29 cellular contexts compared by ENCODE assay signal in the genomic region with DNA sequence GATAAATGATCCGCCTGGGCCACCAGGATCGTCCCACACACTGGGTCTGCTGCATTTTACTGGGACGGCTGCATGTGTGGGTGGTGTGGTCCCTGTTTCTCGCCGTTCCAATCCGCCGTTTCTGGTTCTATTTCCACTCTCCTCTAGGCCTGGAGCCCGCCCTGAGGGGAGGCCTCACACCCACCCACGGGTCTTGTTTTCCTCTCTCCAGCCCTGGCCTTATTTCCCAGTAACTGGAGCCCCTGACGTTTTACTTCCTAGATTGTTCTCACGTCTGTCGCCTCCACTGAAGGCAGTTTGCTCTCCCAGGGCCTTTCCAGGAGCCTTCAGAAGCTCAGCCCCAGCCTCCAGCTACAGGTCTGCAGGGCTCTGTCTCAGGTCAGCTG. TPM values are rescaled to one million over a fixed set of nuclear protein-coding genes. Genes with fewer than 3 reads are reported as not detected.
DNase-seq lines count a peak whose midpoint lies in the region; ATAC-seq and TF ChIP-seq lines count a peak whose summit lies in the region.
"Had no signal": no experiment of that assay in that cellular context is flagged by ENCODE, and none has a peak within 500 bp of the region (broad histone marks: within the 10 kb centered on the region; RNA-seq: fewer than 3 reads in every experiment).

No MANE protein-coding gene starts in this region.

- no peak overlapping the region for H3K4me3 ChIP-seq in HEK293 (ENCODE audit: low read depth, low read length)
- H3K4me3 ChIP-seq in choroid plexus epithelial cell (ENCODE audit: low read depth, low read length): no peak overlapping the region
- H3K4me3 ChIP-seq in neural progenitor cell: no peak overlapping the region
- no peak overlapping the region for H3K4me3 ChIP-seq in testis
- H3K4me3 ChIP-seq: ascending aorta, cardiac muscle cell, left ventricle myocardium inferior, tibial nerve had no signal

- H3K36me3 ChIP-seq in HEK293 (ENCODE audit: control insufficient read depth in 2 of 2, insufficient read depth in 1 of 2, low read length in 2 of 2) (no peaks in the 10 kb centered on the region), neural progenitor cell (no peaks in the 10 kb centered on the region), testis (ENCODE audit: low read depth, missing control alignments) (no peaks in the 10 kb centered on the region)
- H3K36me3 ChIP-seq: ascending aorta, cardiac muscle cell, left ventricle myocardium inferior, tibial nerve had no signal

- no peak overlapping the region for H3K9ac ChIP-seq in neural progenitor cell

- H2AFZ ChIP-seq in neural progenitor cell (replicated peaks): no peak overlapping the region

- WGBS in testis, 2 donors: 39 to 42% methylated on average over 12 of the region's 12 CpGs

- H3K4me1 ChIP-seq in HEK293 (ENCODE audit: control insufficient read depth, insufficient read depth, low read length): no peaks in the 10 kb centered on the region
- peaks cover 5% of the 10 kb centered on the region for H3K4me1 ChIP-seq in neural progenitor cell
- H3K4me1 ChIP-seq in testis: no peaks in the 10 kb centered on the region
- H3K4me1 ChIP-seq: ascending aorta, left ventricle myocardium inferior had no signal

- H3K4me1 Mint-ChIP-seq in neural progenitor cell: peaks cover 11% of the 10 kb centered on the region
- H3K4me1 Mint-ChIP-seq in stimulated activated naive CD8-positive, alpha-beta T cell treated with anti-CD3 and anti-CD28 coated beads, Interleukin-15, amount 100 ng/mL, for 72 hours: no peaks in the 10 kb centered on the region
- H3K4me1 Mint-ChIP-seq: CD14-positive monocyte, T-cell had no signal

- H3K27ac ChIP-seq in HEK293 (ENCODE audit: extremely low read depth, low read depth, low read length) (no peak overlapping the region), neural progenitor cell (no peak overlapping the region), testis (peak overlapping the region; percentile 24 to 36)
- H3K27ac ChIP-seq: ascending aorta, cardiac muscle cell, left ventricle myocardium inferior had no signal

- H3K27me3 ChIP-seq in neural progenitor cell (no peaks in the 10 kb centered on the region), testis (no peaks in the 10 kb centered on the region)
- H3K27me3 ChIP-seq: ascending aorta, cardiac muscle cell, tibial nerve had no signal

- TF ChIP-seq CTCF in HEK293 (tag by site-specific recombination; IDR thresholded peaks at IDR 0.05) (no peak), choroid plexus epithelial cell (conservative IDR thresholded peaks at IDR 0.05; ENCODE audit: low read depth, low read length) (no peak), neural progenitor cell (IDR thresholded peaks at IDR 0.05) (no peak), testis (IDR thresholded peaks at IDR 0.05) (no peak)

- intact Hi-C loops in testis (cut with DNase I; ENCODE audit: low total_unique reads): no loop called here

- TF ChIP-seq POLR2A in testis (IDR thresholded peaks at IDR 0.05): no peak

- H3K4me3 Mint-ChIP-seq in neural progenitor cell: no peak overlapping the region
- no peak overlapping the region for H3K4me3 Mint-ChIP-seq in stimulated activated naive CD8-positive, alpha-beta T cell treated with anti-CD3 and anti-CD28 coated beads, Interleukin-15, amount 100 ng/mL, for 72 hours
- H3K4me3 Mint-ChIP-seq: activated naive CD8-positive, alpha-beta T cell treated with anti-CD3 and anti-CD28 coated beads, Interleukin-2, amount 10 ng/mL, durations not matched to agents 7 days and 5 days; activated T-cell treated with anti-CD3 and anti-CD28 coated beads, Interleukin-2, amount 50 U/mL, for 24 hours; CD14-positive monocyte; dendritic cell treated with granulocyte-macrophage colony-stimulating factor and Interleukin-4, amounts not matched to agents 40 ng/mL and 50 ng/mL, for 4 days; naive B cell; T-cell had no signal

- POLR2A ChIA-PET in HEK293 (lab: Yijun Ruan, JAX): no interaction called here

- H3K9me3 Mint-ChIP-seq in neural progenitor cell: no peaks in the 10 kb centered on the region
- H3K9me3 Mint-ChIP-seq in stimulated activated naive CD8-positive, alpha-beta T cell treated with anti-CD3 and anti-CD28 coated beads, Interleukin-15, amount 100 ng/mL, for 72 hours: no peaks in the 10 kb centered on the region
- H3K9me3 Mint-ChIP-seq: activated naive CD8-positive, alpha-beta T cell treated with anti-CD3 and anti-CD28 coated beads, Interleukin-2, amount 10 ng/mL, durations not matched to agents 7 days and 5 days; activated T-cell treated with anti-CD3 and anti-CD28 coated beads, Interleukin-2, amount 50 U/mL, for 24 hours; dendritic cell treated with granulocyte-macrophage colony-stimulating factor and Interleukin-4, amounts not matched to agents 40 ng/mL and 50 ng/mL, for 4 days; T-cell had no signal

- H4K20me1 ChIP-seq in neural progenitor cell (ENCODE audit: low read depth): no peaks in the 10 kb centered on the region

- DNase-seq in choroid plexus epithelial cell (ENCODE audit: low read depth) (peak; percentile 5), neural progenitor cell (ENCODE audit: low spot score) (no peak), testis (no peak), DMS79 (lab: John Stamatoyannopoulos, UW) (no peak), kidney glomerular epithelial cell (lab: John Stamatoyannopoulos, UW) (no peak)
- DNase-seq in stimulated activated naive CD8-positive, alpha-beta T cell treated with anti-CD3 and anti-CD28 coated beads, Interleukin-15, amount 100 ng/mL, for 72 hours: no peak
- DNase-seq: activated CD4-positive, CD25-positive, alpha-beta regulatory T cell; activated gamma-delta T cell treated with Interleukin-2 at 50 U/mL for 16 hours; activated T-cell treated with anti-CD3 and anti-CD28 coated beads, Interleukin-2, amount 50 U/mL, for 24 hours; DMS53; glutamatergic neuron; HCEC 1CT; left ventricle myocardium inferior; naive B cell; NCI-H146; NCI-H82; T-cell had no signal

- H3K9me3 ChIP-seq in HEK293 (ENCODE audit: control insufficient read depth, insufficient read depth, low read depth, low read length) (no peaks in the 10 kb centered on the region), neural progenitor cell (ENCODE audit: low read depth) (no peaks in the 10 kb centered on the region), testis (no peaks in the 10 kb centered on the region)
- H3K9me3 ChIP-seq: ascending aorta, Caco-2, left ventricle myocardium inferior had no signal

- H3K4me2 ChIP-seq in neural progenitor cell: no peak overlapping the region

- H3K27ac Mint-ChIP-seq in neural progenitor cell: peak overlapping the region; percentile 33
- no peak overlapping the region for H3K27ac Mint-ChIP-seq in stimulated activated naive CD8-positive, alpha-beta T cell treated with anti-CD3 and anti-CD28 coated beads, Interleukin-15, amount 100 ng/mL, for 72 hours
- H3K27ac Mint-ChIP-seq: activated naive CD8-positive, alpha-beta T cell treated with anti-CD3 and anti-CD28 coated beads, Interleukin-2, amount 10 ng/mL, durations not matched to agents 7 days and 5 days; activated T-cell treated with anti-CD3 and anti-CD28 coated beads, Interleukin-2, amount 50 U/mL, for 24 hours; dendritic cell treated with granulocyte-macrophage colony-stimulating factor and Interleukin-4, amounts not matched to agents 40 ng/mL and 50 ng/mL, for 4 days; T-cell had no signal

- H3K79me2 ChIP-seq in neural progenitor cell (ENCODE audit: low read depth): no peaks in the 10 kb centered on the region

- no peaks in the 10 kb centered on the region for H3K36me3 Mint-ChIP-seq in neural progenitor cell
- H3K36me3 Mint-ChIP-seq: activated naive CD8-positive, alpha-beta T cell treated with anti-CD3 and anti-CD28 coated beads, Interleukin-2, amount 10 ng/mL, durations not matched to agents 7 days and 5 days; CD14-positive monocyte; naive B cell; T-cell had no signal

- CTCF ChIA-PET in HEK293 (lab: Yijun Ruan, JAX): interaction anchor here (0.6 to 1.0 kb wide), 2 partner anchors 9 to 402 kb away, joined by 3 read pairs; no protein-coding TSS in a partner anchor

- no peaks in the 10 kb centered on the region for H3F3A ChIP-seq in neural progenitor cell (ENCODE audit: low read depth)

- H3K27me3 Mint-ChIP-seq in neural progenitor cell (ENCODE audit: insufficient read depth, low read depth): peaks cover 3% of the 10 kb centered on the region
- peaks cover 6% of the 10 kb centered on the region for H3K27me3 Mint-ChIP-seq in stimulated activated naive CD8-positive, alpha-beta T cell treated with anti-CD3 and anti-CD28 coated beads, Interleukin-15, amount 100 ng/mL, for 72 hours
- H3K27me3 Mint-ChIP-seq: activated naive CD8-positive, alpha-beta T cell treated with anti-CD3 and anti-CD28 coated beads, Interleukin-2, amount 10 ng/mL, durations not matched to agents 7 days and 5 days; T-cell had no signal

- ATAC-seq in stimulated activated naive CD8-positive, alpha-beta T cell treated with anti-CD3 and anti-CD28 coated beads, Interleukin-15, amount 100 ng/mL, for 72 hours: no peak
- ATAC-seq: esophagus mucosa, T-cell had no signal

TF ChIP-seq in HEK293, 187 proteins besides CTCF, POLR2A, EP300 and RAD21:
- TF ChIP-seq REPIN1 (tag by site-specific recombination; IDR thresholded peaks at IDR 0.05; ENCODE audit: low read depth) (no peak), ZFHX2 (tag by site-specific recombination; conservative IDR thresholded peaks at IDR 0.05) (peak; percentile 91), EGR2 (tag by site-specific recombination; IDR thresholded peaks at IDR 0.05; ENCODE audit: low read depth) (peak; percentile 87)
TF ChIP-seq in HEK293: peak in this region for 2.

RNA-seq across cellular contexts. Expression of a gene that starts 30.7 kb away (rescaled TPM):
- total RNA-seq in neural progenitor cell (ENCODE audit: low replicate concordance) (1.6 and 4.6 TPM in 2 replicates), testis (10 to 100 TPM; 36.0 to 67.6 TPM)
- polyA plus RNA-seq in testis (ENCODE audit: insufficient read depth, low read depth, low replicate concordance): 59.0 TPM
- total RNA-seq: activated naive CD8-positive, alpha-beta T cell treated with anti-CD3 and anti-CD28 coated beads, Interleukin-2, amount 10 ng/mL, durations not matched to agents 7 days and 5 days; ascending aorta; Caco-2; HT-29; RPMI7951; SK-MEL-5; T-cell had no signal
- polyA plus RNA-seq: CD14-positive monocyte had no signal

Comparison
In these comparisons a context has a peak if more than half of its experiments do, and no peak if none do; other contexts are left out.
1. H3K27ac ChIP-seq: peak in testis (2 of 2); none in HEK293 (single experiment) and neural progenitor cell (single experiment).